In the genomic region with DNA sequence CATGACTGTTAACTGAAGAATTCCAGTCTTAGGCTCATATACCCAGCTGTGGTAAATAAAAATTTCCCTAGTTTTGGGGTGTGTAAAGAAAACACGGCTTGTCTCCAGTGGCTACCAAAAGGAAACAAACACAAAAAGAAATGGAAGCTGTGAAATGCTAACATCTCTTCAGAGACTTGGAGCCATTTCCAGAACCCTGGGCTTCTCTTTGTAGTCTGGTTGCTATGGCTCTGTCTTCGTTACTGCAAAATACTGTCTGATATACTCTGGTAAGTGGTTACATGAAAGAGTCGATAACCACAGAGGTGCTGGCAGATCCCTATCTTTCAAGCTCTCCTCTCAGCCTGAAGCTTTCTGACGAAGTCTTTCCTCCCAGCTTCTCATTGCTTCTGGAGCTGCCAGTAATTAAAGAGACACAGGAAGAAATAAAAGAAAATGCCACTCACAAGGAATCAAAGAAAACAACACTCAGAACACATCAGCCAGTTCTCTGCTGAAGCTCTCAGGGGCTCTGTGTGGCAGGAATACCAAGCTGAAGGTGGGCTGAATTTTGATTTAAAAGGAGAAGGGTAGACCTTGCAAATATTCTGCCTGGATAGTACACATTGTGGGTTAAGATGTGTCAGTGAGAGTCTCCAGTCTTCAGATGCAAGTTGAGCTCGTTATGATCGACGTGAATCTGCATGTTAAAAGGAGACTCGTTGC, we compare ENCODE assay signal across 10 cellular contexts.
DNase-seq lines count a peak whose midpoint lies in the region; FAIRE-seq and TF ChIP-seq lines count a peak whose summit lies in the region.
"Had no signal": no experiment of that assay in that cellular context is flagged by ENCODE, and none has a peak within 500 bp of the region (broad histone marks: within the 10 kb centered on the region; RNA-seq: fewer than 3 reads in every experiment).

No MANE protein-coding gene starts in this region.

- peak; percentile 39 for DNase-seq in GM04504 (ENCODE audit: low read depth)
- DNase-seq in T-helper 22 cell (ENCODE audit: low read depth) = peak; percentile 51
- peak; percentile 33 for DNase-seq in endothelial cell of umbilical vein (ENCODE audit: low read depth, low spot score)
- DNase-seq in trophoblast cell = no peak
- no peak for DNase-seq in NCI-H2227 (lab: John Stamatoyannopoulos, UW; ENCODE audit: unreplicated experiment)
- no peak for DNase-seq in HCEC 1CT
- no peak for DNase-seq in MG63
- DNase-seq in effector CD8-positive, alpha-beta T cell (lab: John Stamatoyannopoulos, UW) = no peak
- DNase-seq: NCI-H526 treated with DMSO at 0.1 percent for 48 hours; stimulated activated CD8-positive, alpha-beta memory T cell treated with anti-CD3 and anti-CD28 coated beads, Interleukin-4, amount 100 ng/mL, for 48 hours had no signal

- no peak overlapping the region for H4K91ac ChIP-seq in trophoblast cell (ENCODE audit: low read depth, low read length)

- no peak for TF ChIP-seq POLR2A in endothelial cell of umbilical vein (IDR thresholded peaks at IDR 0.05; ENCODE audit: low read depth, low read length)

- no TSS peak for BruUV-seq in endothelial cell of umbilical vein (replicated peaks; lab: Mats Ljungman, UMichigan)

- H3K4me2 ChIP-seq in endothelial cell of umbilical vein (ENCODE audit: insufficient read depth, low read length) = no peak overlapping the region
- no peak overlapping the region for H3K4me2 ChIP-seq in trophoblast cell (ENCODE audit: low read length)

- H3K79me2 ChIP-seq in endothelial cell of umbilical vein (ENCODE audit: control insufficient read depth, insufficient read depth, low read length) = no peaks in the 10 kb centered on the region
- no peaks in the 10 kb centered on the region for H3K79me2 ChIP-seq in trophoblast cell (ENCODE audit: control insufficient read depth, insufficient read depth, low read length, poor library complexity)

- H3K36me3 ChIP-seq in endothelial cell of umbilical vein (ENCODE audit: control insufficient read depth in 2 of 2, extremely low read depth in 1 of 2, insufficient read depth in 2 of 2, low read length in 2 of 2) (no peaks in the 10 kb centered on the region), trophoblast cell (ENCODE audit: control insufficient read depth in 1 of 2, insufficient read depth in 2 of 2, low read length in 2 of 2) (no peaks in the 10 kb centered on the region), MG63 (no peaks in the 10 kb centered on the region)

- H4K12ac ChIP-seq in trophoblast cell (ENCODE audit: low read depth, low read length) = no peak overlapping the region

- H3K4me3 ChIP-seq in endothelial cell of umbilical vein (replicated peaks in 1 of 3; ENCODE audit: insufficient read depth in 1 of 3, low read depth in 1 of 3, low read length in 3 of 3) (no peak overlapping the region), trophoblast cell (ENCODE audit: low read depth, low read length) (no peak overlapping the region), MG63 (no peak overlapping the region)

- dilution Hi-C loops in endothelial cell of umbilical vein (cut with MboI; ENCODE audit: extremely low pct_ligation_motif_present, low sequenced_read_pairs) = no loop called here

- H3K4ac ChIP-seq in trophoblast cell (ENCODE audit: low read depth, low read length) = no peak overlapping the region

- no peak overlapping the region for H2AK5ac ChIP-seq in trophoblast cell (ENCODE audit: low read length)

- no peak overlapping the region for H3K18ac ChIP-seq in trophoblast cell (ENCODE audit: low read length)

- peaks cover 4% of the 10 kb centered on the region for H3K4me1 ChIP-seq in endothelial cell of umbilical vein (ENCODE audit: control insufficient read depth, extremely low read depth, insufficient read depth, low read length)
- H3K4me1 ChIP-seq in trophoblast cell (ENCODE audit: control insufficient read depth in 1 of 2, insufficient read depth in 2 of 2, low read length in 2 of 2) = no peaks in the 10 kb centered on the region

- H3K79me1 ChIP-seq in trophoblast cell (ENCODE audit: low read length) = peaks cover 3% of the 10 kb centered on the region

- H3K9me1 ChIP-seq in endothelial cell of umbilical vein (replicated peaks; ENCODE audit: control insufficient read depth, extremely low read depth, insufficient read depth, low read length) = no peaks in the 10 kb centered on the region

- no peaks in the 10 kb centered on the region for H4K20me1 ChIP-seq in endothelial cell of umbilical vein (replicated peaks; ENCODE audit: control insufficient read depth, extremely low read depth, insufficient read depth, low read length)

- no peak overlapping the region for H2AFZ ChIP-seq in endothelial cell of umbilical vein (ENCODE audit: low read depth, low read length)
- no peak overlapping the region for H2AFZ ChIP-seq in trophoblast cell (ENCODE audit: insufficient read depth, low read length, poor library complexity)

- no peak for TF ChIP-seq CTCF in endothelial cell of umbilical vein (IDR thresholded peaks at IDR 0.05; ENCODE audit: extremely low read depth in 1 of 2, insufficient read depth in 1 of 2, low read depth in 1 of 2, low read length in 2 of 2)

- no peaks in the 10 kb centered on the region for H3K27me3 ChIP-seq in endothelial cell of umbilical vein (ENCODE audit: control insufficient read depth in 2 of 2, insufficient read depth in 2 of 2, low read length in 2 of 2)
- H3K27me3 ChIP-seq in trophoblast cell (ENCODE audit: insufficient read depth, low read length) = no peaks in the 10 kb centered on the region
- no peaks in the 10 kb centered on the region for H3K27me3 ChIP-seq in MG63

- POLR2A ChIA-PET in endothelial cell of umbilical vein (lab: Charles Lee) = no interaction called here

- H3K9me3 ChIP-seq in endothelial cell of umbilical vein (replicated peaks; ENCODE audit: control insufficient read depth, insufficient read depth, low read length) = no peaks in the 10 kb centered on the region
- H3K9me3 ChIP-seq in trophoblast cell (ENCODE audit: insufficient read depth, low read depth, low read length) = no peaks in the 10 kb centered on the region
- peaks cover 6% of the 10 kb centered on the region for H3K9me3 ChIP-seq in MG63

- H3K9ac ChIP-seq in endothelial cell of umbilical vein (replicated peaks; ENCODE audit: extremely low read depth, insufficient read depth, low read length) (no peak overlapping the region), trophoblast cell (ENCODE audit: low read length) (no peak overlapping the region)

- CTCF ChIA-PET in endothelial cell of umbilical vein (lab: Charles Lee) = no interaction called here

- intact Hi-C loops in endothelial cell of umbilical vein (cut with micrococcal nuclease) = no loop called here

- H3K23ac ChIP-seq in trophoblast cell (ENCODE audit: low read length) = no peak overlapping the region

- no peak overlapping the region for H3K14ac ChIP-seq in trophoblast cell (ENCODE audit: low read length)

- no peak overlapping the region for H4K8ac ChIP-seq in trophoblast cell (ENCODE audit: low read depth, low read length)

- H2BK5ac ChIP-seq in trophoblast cell (ENCODE audit: low read depth, low read length, poor library complexity) = no peak overlapping the region

- FAIRE-seq in endothelial cell of umbilical vein (lab: Jason Lieb, UNC) = peak; percentile 8

- no peak overlapping the region for H3K27ac ChIP-seq in endothelial cell of umbilical vein (ENCODE audit: insufficient read depth, low read depth, low read length)
- H3K27ac ChIP-seq in trophoblast cell (ENCODE audit: low read depth, low read length) = peak overlapping the region; percentile 53

- H2BK120ac ChIP-seq in trophoblast cell (ENCODE audit: insufficient read depth, low read length, poor library complexity) = peak overlapping the region; percentile 17

- no CpG with 5 or more reads among the region's 8 CpGs for WGBS in trophoblast cell (ENCODE audit: extremely low coverage, insufficient coverage, insufficient read length)

- H2BK12ac ChIP-seq in trophoblast cell (ENCODE audit: low read length) = no peak overlapping the region

TF ChIP-seq in endothelial cell of umbilical vein, 7 proteins besides CTCF, POLR2A, EP300 and RAD21:
- TF ChIP-seq FOS (IDR thresholded peaks at IDR 0.05; ENCODE audit: borderline replicate concordance, insufficient read depth, low read length) (no peak), EZH2 (IDR thresholded peaks at IDR 0.05; ENCODE audit: borderline replicate concordance, low read depth, low read length, severe bottlenecking) (no peak), GATA2 (IDR thresholded peaks at IDR 0.05; ENCODE audit: insufficient read depth, insufficient read length, low read depth, low read length) (no peak), POLR2AphosphoS5 (IDR thresholded peaks at IDR 0.05; ENCODE audit: insufficient read depth, low read depth, low read length) (no peak), JUN (IDR thresholded peaks at IDR 0.05; ENCODE audit: borderline replicate concordance, insufficient read depth, insufficient read length, low read depth) (no peak), MYC (IDR thresholded peaks at IDR 0.05; ENCODE audit: low read depth, low read length) (no peak)
- TF ChIP-seq, protein P1, sequence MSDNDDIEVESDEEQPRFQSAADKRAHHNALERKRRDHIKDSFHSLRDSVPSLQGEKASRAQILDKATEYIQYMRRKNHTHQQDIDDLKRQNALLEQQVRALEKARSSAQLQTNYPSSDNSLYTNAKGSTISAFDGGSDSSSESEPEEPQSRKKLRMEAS (IDR thresholded peaks at IDR 0.05; ENCODE audit: insufficient read depth, insufficient read length) = no peak

Comparison
In these comparisons a context has a peak if more than half of its experiments do, and no peak if none do; other contexts are left out.
1. DNase-seq: peak in GM04504 (single experiment), T-helper 22 cell (single experiment) and endothelial cell of umbilical vein (single experiment); none in trophoblast cell (0 of 2), NCI-H2227 (single experiment), HCEC 1CT (single experiment), MG63 (single experiment) and effector CD8-positive, alpha-beta T cell (single experiment).